Comparison of ENCODE assay signal across 1 cellular context in genomic region chr2:184199274-184199673, GRCh38.
TF ChIP-seq lines count a peak whose summit lies in the region.

No MANE protein-coding gene starts in this region.

TF ChIP-seq in K562, 482 proteins besides CTCF, POLR2A, EP300 and RAD21 (continued from another document):
- TF ChIP-seq SRSF9 (IDR thresholded peaks at IDR 0.05; ENCODE audit: borderline replicate concordance, low read depth, low read length), result no peak
- no peak for TF ChIP-seq ZNF197 (CRISPR knock-in tag; IDR thresholded peaks at IDR 0.05; ENCODE audit: low read depth)
- no peak for TF ChIP-seq MTA3 (IDR thresholded peaks at IDR 0.05; ENCODE audit: borderline replicate concordance)
- TF ChIP-seq ARID4B (CRISPR knock-in tag; IDR thresholded peaks at IDR 0.05), result no peak
